In the genomic region with DNA sequence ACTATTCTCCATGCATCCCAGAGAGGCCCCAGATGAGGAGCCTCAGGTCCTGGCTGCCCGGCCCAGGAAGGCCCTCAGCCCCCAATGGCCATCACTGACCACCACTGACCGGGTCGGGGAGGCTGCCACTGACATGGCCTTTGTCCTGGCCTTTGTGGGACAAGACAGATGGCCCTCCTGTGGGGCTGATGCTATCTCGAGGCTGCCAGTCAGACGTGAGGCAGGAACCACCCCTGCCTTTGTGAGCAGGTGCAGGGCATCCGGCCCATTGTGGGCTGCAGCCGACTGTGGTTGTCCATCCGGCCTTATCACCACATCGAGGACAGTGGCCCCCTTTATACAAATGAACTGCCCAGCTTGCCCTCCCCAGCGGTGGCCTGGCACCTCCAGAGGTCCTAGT, we compare ENCODE assay signal across 18 cellular contexts. TPM values are rescaled to one million over a fixed set of nuclear protein-coding genes. Genes with fewer than 3 reads are reported as not detected.
"Had no signal": no experiment of that assay in that cellular context is flagged by ENCODE, and none has a peak within 500 bp of the region (broad histone marks: within the 10 kb centered on the region; RNA-seq: fewer than 3 reads in every experiment).

No MANE protein-coding gene starts in this region.

- DNase-seq: effector CD4-positive, alpha-beta T cell; endodermal cell; erythroblast; foreskin keratinocyte; immature natural killer cell; left lung; mucosa of descending colon; occipital lobe; right cardiac atrium; stimulated activated CD4-positive, alpha-beta T cell treated with anti-CD3 and anti-CD28 coated beads, Interleukin-2, amount 100 ng/mL, for 48 hours; stimulated activated naive CD8-positive, alpha-beta T cell treated with anti-CD3 and anti-CD28 coated beads, Interleukin-15, Interleukin-2, amounts not matched to agents 100 U/mL and 50 U/mL, for 24 hours; thyroid gland; uterus had no signal

- FAIRE-seq: endothelial cell of umbilical vein, keratinocyte, pancreas had no signal

RNA-seq across cellular contexts. Expression of a gene that starts 5.5 kb away (rescaled TPM):
- total RNA-seq: natural killer cell treated with Interleukin-12 subunit alpha and Interleukin-12 subunit beta and Interleukin-15 and Interleukin-18, amount 100 ng/mL, for 72 hours had no signal

RNA-seq across cellular contexts. Expression of a gene that starts 14.5 kb away (rescaled TPM):
- total RNA-seq: natural killer cell treated with Interleukin-12 subunit alpha and Interleukin-12 subunit beta and Interleukin-15 and Interleukin-18, amount 100 ng/mL, for 72 hours had no signal

RNA-seq across cellular contexts. Expression of a gene that starts 31.7 kb away (rescaled TPM):
- total RNA-seq: smooth muscle cell had no signal
